ENCODE assay signal across 10 cellular contexts in genomic region chrX:39903937-39904336, GRCh38.
DNase-seq lines count a peak whose midpoint lies in the region; ATAC-seq, FAIRE-seq and TF ChIP-seq lines count a peak whose summit lies in the region.
"Had no signal": no experiment of that assay in that cellular context is flagged by ENCODE, and none has a peak within 500 bp of the region (broad histone marks: within the 10 kb centered on the region; RNA-seq: fewer than 3 reads in every experiment).

No MANE protein-coding gene starts in this region.

- TF ChIP-seq POLR2A in H54 (IDR thresholded peaks at IDR 0.05; ENCODE audit: low read depth, low read length): no peak

- ATAC-seq in HG02970 (IDR thresholded peaks at IDR 0.05; ENCODE audit: low FRiP score, unreplicated experiment) (no peak), HG02588 (IDR thresholded peaks at IDR 0.05; ENCODE audit: unreplicated experiment) (no peak)

- DNase-seq in activated CD4-positive, alpha-beta T cell treated with anti-CD3 and anti-CD28 coated beads for 48 hours: peak; percentile 42
- DNase-seq in activated CD4-positive, alpha-beta T cell treated with anti-CD3 and anti-CD28 coated beads, Interleukin-2, amount 50 U/mL, for 1 hour: no peak
- DNase-seq in H54 (ENCODE audit: insufficient read length, low spot score): peak; percentile 21
- DNase-seq in amniotic epithelial cell (ENCODE audit: low read depth): peak; percentile 35
- DNase-seq in occipital lobe (lab: John Stamatoyannopoulos, UW): peak; percentile 12
- no peak for DNase-seq in hippocampal formation (lab: John Stamatoyannopoulos, UW)
- DNase-seq: activated CD8-positive, alpha-beta memory T cell treated with anti-CD3 and anti-CD28 coated beads, Interleukin-2, amount 50 U/mL, for 48 hours; DMS53 had no signal

- FAIRE-seq in H54 (lab: Jason Lieb, UNC): no peak

Comparison
In these comparisons a context has a peak if more than half of its experiments do, and no peak if none do; other contexts are left out.
1. DNase-seq: peak in activated CD4-positive, alpha-beta T cell treated with anti-CD3 and anti-CD28 coated beads for 48 hours (single experiment), H54 (single experiment), amniotic epithelial cell (single experiment) and occipital lobe (single experiment); none in activated CD4-positive, alpha-beta T cell treated with anti-CD3 and anti-CD28 coated beads, Interleukin-2, amount 50 U/mL, for 1 hour (single experiment) and hippocampal formation (0 of 2).